In the genomic region with DNA sequence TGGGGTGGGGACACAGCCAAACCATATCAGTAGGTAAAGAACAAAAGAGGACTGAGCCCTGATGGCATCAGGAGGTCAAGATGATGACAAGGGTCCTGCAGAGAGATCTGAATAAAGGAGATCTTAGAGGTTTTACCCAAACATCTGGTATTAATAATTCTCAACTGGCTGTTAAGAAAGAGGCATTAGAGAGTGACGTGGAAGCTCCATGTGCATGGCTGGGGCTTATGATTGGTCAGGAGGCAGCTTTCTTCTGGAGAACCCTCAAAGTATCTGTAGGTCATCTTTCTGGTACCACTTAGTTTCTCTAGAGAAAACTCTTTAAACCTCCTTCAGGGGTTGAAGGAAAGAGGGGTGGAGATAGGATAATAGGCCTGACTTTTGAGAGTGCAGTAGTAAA, we compare ENCODE assay signal across 27 cellular contexts.
"Had no signal": no experiment of that assay in that cellular context is flagged by ENCODE, and none has a peak within 500 bp of the region (broad histone marks: within the 10 kb centered on the region; RNA-seq: fewer than 3 reads in every experiment).

No MANE protein-coding gene starts in this region.

- H3K27ac ChIP-seq: body of pancreas, cardiac muscle cell, hepatocyte, left lung, sigmoid colon, thoracic aorta, vagina, VCaP had no signal

- H3K9me3 ChIP-seq: body of pancreas, left lung, sigmoid colon, thoracic aorta, vagina had no signal

- H3K4me2 ChIP-seq: hepatocyte, smooth muscle cell had no signal

- H3K27me3 ChIP-seq: body of pancreas, cardiac muscle cell, hepatocyte, left lung, sigmoid colon, vagina had no signal

- H2AFZ ChIP-seq: hepatocyte had no signal

- DNase-seq: activated CD4-positive, alpha-beta memory T cell treated with anti-CD3 and anti-CD28 coated beads, Interleukin-2, amount 10 ng/mL, durations not matched to agents 7 days and 5 days; activated CD4-positive, alpha-beta T cell treated with anti-CD3 and anti-CD28 coated beads, Interleukin-2, amount 10 ng/mL, durations not matched to agents 24 days and 14 days; activated gamma-delta T cell; activated naive CD4-positive, alpha-beta T cell treated with anti-CD3 and anti-CD28 coated beads, Interleukin-2, amount 50 U/mL, for 16 hours; activated naive CD8-positive, alpha-beta T cell treated with anti-CD3 and anti-CD28 coated beads, Interleukin-2, amount 50 U/mL, for 24 hours; activated T-cell treated with anti-CD3 and anti-CD28 coated beads for 4 hours; anterior cingulate cortex; body of pancreas; erythroblast; foreskin melanocyte; glutamatergic neuron; immature natural killer cell; kidney glomerular epithelial cell; left lung; naive thymus-derived CD4-positive, alpha-beta T cell; occipital lobe; sigmoid colon; stimulated activated CD4-positive, alpha-beta T cell treated with anti-CD3 and anti-CD28 coated beads, Interleukin-15, amount 100 ng/mL, for 24 hours; stimulated activated naive CD4-positive, alpha-beta T cell had no signal

- ATAC-seq: activated CD4-positive, CD25-positive, alpha-beta regulatory T cell treated with anti-CD3 and anti-CD28 coated beads, Interleukin-2, amount 50 U/mL, for 24 hours; activated naive CD8-positive, alpha-beta T cell treated with anti-CD3 and anti-CD28 coated beads, Interleukin-2, amount 50 U/mL, for 24 hours; body of pancreas; left lung; naive thymus-derived CD4-positive, alpha-beta T cell had no signal

- H3K4me3 ChIP-seq: body of pancreas, cardiac muscle cell, hepatocyte, left lung, lung, sigmoid colon, smooth muscle cell, thoracic aorta, vagina had no signal

- H3K36me3 ChIP-seq: thoracic aorta had no signal
